Comparison of ENCODE assay signal across 16 cellular contexts in genomic region chr3:43319364-43319763, GRCh38. TPM values are rescaled to one million over a fixed set of nuclear protein-coding genes. Genes with fewer than 3 reads are reported as not detected.
DNase-seq lines count a peak whose midpoint lies in the region; ATAC-seq, FAIRE-seq and TF ChIP-seq lines count a peak whose summit lies in the region.
"Had no signal": no experiment of that assay in that cellular context is flagged by ENCODE, and none has a peak within 500 bp of the region (broad histone marks: within the 10 kb centered on the region; RNA-seq: fewer than 3 reads in every experiment).

No MANE protein-coding gene starts in this region.

- DNase-seq in activated CD8-positive, alpha-beta T cell treated with anti-CD3 and anti-CD28 coated beads for 36 hours: no peak
- DNase-seq in activated CD8-positive, alpha-beta T cell treated with anti-CD3 and anti-CD28 coated beads, Interleukin-2, amount 10 ng/mL, durations not matched to agents 7 days and 5 days: no peak
- DNase-seq in left lobe of liver (ENCODE audit: low spot score) (peak; percentile 60), kidney (no peak), HPDE6-E6E7 (ENCODE audit: extremely low spot score) (no peak)
- DNase-seq in stimulated activated effector memory CD8-positive, alpha-beta T cell treated with anti-CD3 and anti-CD28 coated beads, Interleukin-12 subunit alpha, Interleukin-12 subunit beta, amount 100 ng/mL, for 72 hours (ENCODE audit: low spot score in 2 of 2): no peak
- DNase-seq: activated B cell treated with CpG ODN at 0.5 μM for 24 hours; COR-L47; foreskin keratinocyte; NCI-H146; NCI-H510A; stimulated activated CD4-positive, alpha-beta T cell treated with anti-CD3 and anti-CD28 coated beads, Interleukin-12 subunit alpha, Interleukin-12 subunit beta, amount 100 ng/mL, for 4 hours had no signal

- H3K27me3 Mint-ChIP-seq in activated CD8-positive, alpha-beta T cell treated with anti-CD3 and anti-CD28 coated beads for 36 hours: no peaks in the 10 kb centered on the region
- no peaks in the 10 kb centered on the region for H3K27me3 Mint-ChIP-seq in activated CD8-positive, alpha-beta T cell treated with anti-CD3 and anti-CD28 coated beads, Interleukin-2, amount 10 ng/mL, durations not matched to agents 7 days and 5 days (ENCODE audit: low read depth)
- H3K27me3 Mint-ChIP-seq in activated T-helper 17 cell treated with anti-CD3 and anti-CD28 coated beads, Interleukin-2, amount 50 U/mL, for 72 hours: no peaks in the 10 kb centered on the region
- H3K27me3 Mint-ChIP-seq: activated B cell treated with CpG ODN at 0.5 μM for 24 hours had no signal

- peaks cover 89% of the 10 kb centered on the region for H3K4me1 Mint-ChIP-seq in activated CD8-positive, alpha-beta T cell treated with anti-CD3 and anti-CD28 coated beads for 36 hours (ENCODE audit: low read depth)
- H3K4me1 Mint-ChIP-seq in activated CD8-positive, alpha-beta T cell treated with anti-CD3 and anti-CD28 coated beads, Interleukin-2, amount 10 ng/mL, durations not matched to agents 7 days and 5 days (ENCODE audit: low read depth): peaks cover 31% of the 10 kb centered on the region
- H3K4me1 Mint-ChIP-seq in activated T-helper 17 cell treated with anti-CD3 and anti-CD28 coated beads, Interleukin-2, amount 50 U/mL, for 72 hours: peaks cover 40% of the 10 kb centered on the region
- peaks cover 54% of the 10 kb centered on the region for H3K4me1 Mint-ChIP-seq in stimulated activated effector memory CD8-positive, alpha-beta T cell treated with anti-CD3 and anti-CD28 coated beads, Interleukin-12 subunit alpha, Interleukin-12 subunit beta, amount 100 ng/mL, for 72 hours

- intact Hi-C loops in activated CD8-positive, alpha-beta T cell treated with anti-CD3 and anti-CD28 coated beads for 36 hours (cut with micrococcal nuclease): no loop called here
- intact Hi-C loops in kidney (cut with DNase I): no loop called here

- H3K27ac ChIP-seq in kidney (ENCODE audit: low read depth in 2 of 2, low read length in 2 of 2): peak overlapping the region in 1 of 2 donors; percentile 23
- H3K27ac ChIP-seq: ascending aorta, foreskin keratinocyte had no signal

- H3K4me3 Mint-ChIP-seq in activated CD8-positive, alpha-beta T cell treated with anti-CD3 and anti-CD28 coated beads for 36 hours: no peak overlapping the region
- no peak overlapping the region for H3K4me3 Mint-ChIP-seq in activated CD8-positive, alpha-beta T cell treated with anti-CD3 and anti-CD28 coated beads, Interleukin-2, amount 10 ng/mL, durations not matched to agents 7 days and 5 days
- no peak overlapping the region for H3K4me3 Mint-ChIP-seq in activated T-helper 17 cell treated with anti-CD3 and anti-CD28 coated beads, Interleukin-2, amount 50 U/mL, for 72 hours
- no peak overlapping the region for H3K4me3 Mint-ChIP-seq in stimulated activated effector memory CD8-positive, alpha-beta T cell treated with anti-CD3 and anti-CD28 coated beads, Interleukin-12 subunit alpha, Interleukin-12 subunit beta, amount 100 ng/mL, for 72 hours
- H3K4me3 Mint-ChIP-seq: activated B cell treated with CpG ODN at 0.5 μM for 24 hours had no signal

- FAIRE-seq in kidney (lab: Jason Lieb, UNC): no peak
- FAIRE-seq: colon had no signal

- no peaks in the 10 kb centered on the region for H3K9me3 ChIP-seq in kidney (ENCODE audit: control insufficient read depth in 1 of 2, low read length in 2 of 2)
- H3K9me3 ChIP-seq: ascending aorta had no signal

- H3K9me3 Mint-ChIP-seq in activated CD8-positive, alpha-beta T cell treated with anti-CD3 and anti-CD28 coated beads for 36 hours: no peaks in the 10 kb centered on the region
- no peaks in the 10 kb centered on the region for H3K9me3 Mint-ChIP-seq in activated CD8-positive, alpha-beta T cell treated with anti-CD3 and anti-CD28 coated beads, Interleukin-2, amount 10 ng/mL, durations not matched to agents 7 days and 5 days (ENCODE audit: insufficient read depth)
- H3K9me3 Mint-ChIP-seq in activated T-helper 17 cell treated with anti-CD3 and anti-CD28 coated beads, Interleukin-2, amount 50 U/mL, for 72 hours: no peaks in the 10 kb centered on the region
- no peaks in the 10 kb centered on the region for H3K9me3 Mint-ChIP-seq in stimulated activated effector memory CD8-positive, alpha-beta T cell treated with anti-CD3 and anti-CD28 coated beads, Interleukin-12 subunit alpha, Interleukin-12 subunit beta, amount 100 ng/mL, for 72 hours
- H3K9me3 Mint-ChIP-seq: activated B cell treated with CpG ODN at 0.5 μM for 24 hours had no signal

- H3K4me3 ChIP-seq in kidney (ENCODE audit: low read length in 2 of 2): no peak overlapping the region
- H3K4me3 ChIP-seq: ascending aorta had no signal

- H3K4me1 ChIP-seq in kidney (ENCODE audit: control insufficient read depth in 1 of 2, insufficient read depth in 1 of 2, low read depth in 1 of 2, low read length in 2 of 2): peaks cover 25 to 39% of the 10 kb centered on the region in 2 donors
- H3K4me1 ChIP-seq: ascending aorta had no signal

- POLR2A ChIA-PET in activated CD8-positive, alpha-beta T cell treated with anti-CD3 and anti-CD28 coated beads for 36 hours (lab: Charles Lee): interaction anchor here (1.5 kb wide), 1 partner anchor 22 kb away, joined by 4 read pairs; no protein-coding TSS in a partner anchor
- POLR2A ChIA-PET in activated CD8-positive, alpha-beta T cell treated with anti-CD3 and anti-CD28 coated beads, Interleukin-2, amount 10 ng/mL, durations not matched to agents 7 days and 5 days (lab: Charles Lee): no interaction called here

- H3K27ac Mint-ChIP-seq in activated CD8-positive, alpha-beta T cell treated with anti-CD3 and anti-CD28 coated beads for 36 hours: peak overlapping the region; percentile 0
- no peak overlapping the region for H3K27ac Mint-ChIP-seq in activated CD8-positive, alpha-beta T cell treated with anti-CD3 and anti-CD28 coated beads, Interleukin-2, amount 10 ng/mL, durations not matched to agents 7 days and 5 days
- peak overlapping the region; percentile 47 for H3K27ac Mint-ChIP-seq in activated T-helper 17 cell treated with anti-CD3 and anti-CD28 coated beads, Interleukin-2, amount 50 U/mL, for 72 hours
- H3K27ac Mint-ChIP-seq in stimulated activated effector memory CD8-positive, alpha-beta T cell treated with anti-CD3 and anti-CD28 coated beads, Interleukin-12 subunit alpha, Interleukin-12 subunit beta, amount 100 ng/mL, for 72 hours: peak overlapping the region; percentile 71
- H3K27ac Mint-ChIP-seq: activated B cell treated with CpG ODN at 0.5 μM for 24 hours had no signal

- CTCF ChIA-PET in activated CD8-positive, alpha-beta T cell treated with anti-CD3 and anti-CD28 coated beads for 36 hours (lab: Charles Lee): interaction anchor here (0.7 kb wide), 1 partner anchor 8 kb away, joined by 3 read pairs; no protein-coding TSS in a partner anchor
- CTCF ChIA-PET in activated CD8-positive, alpha-beta T cell treated with anti-CD3 and anti-CD28 coated beads, Interleukin-2, amount 10 ng/mL, durations not matched to agents 7 days and 5 days (lab: Charles Lee): interaction anchor here (0.9 to 1.4 kb wide), 3 partner anchors 16 to 158 kb away, joined by 3 to 5 read pairs (median 4); no protein-coding TSS in a partner anchor

- no peak overlapping the region for H3K9ac ChIP-seq in kidney (ENCODE audit: low read length in 2 of 2)

- no peaks in the 10 kb centered on the region for H3K36me3 ChIP-seq in kidney (ENCODE audit: control insufficient read depth in 1 of 2, insufficient read depth in 2 of 2, low read length in 2 of 2)
- H3K36me3 ChIP-seq: ascending aorta had no signal

- ATAC-seq in activated CD8-positive, alpha-beta T cell treated with anti-CD3 and anti-CD28 coated beads for 36 hours: no peak
- no peak for ATAC-seq in activated CD8-positive, alpha-beta T cell treated with anti-CD3 and anti-CD28 coated beads, Interleukin-2, amount 10 ng/mL, durations not matched to agents 7 days and 5 days
- ATAC-seq in activated T-helper 17 cell treated with anti-CD3 and anti-CD28 coated beads, Interleukin-2, amount 50 U/mL, for 72 hours (replicated peaks): no peak
- ATAC-seq in left lobe of liver (peak; percentile 63), GM21360 (IDR thresholded peaks at IDR 0.05; ENCODE audit: unreplicated experiment) (no peak)
- no peak for ATAC-seq in stimulated activated effector memory CD8-positive, alpha-beta T cell treated with anti-CD3 and anti-CD28 coated beads, Interleukin-12 subunit alpha, Interleukin-12 subunit beta, amount 100 ng/mL, for 72 hours
- ATAC-seq: foreskin keratinocyte had no signal

- TF ChIP-seq CTCF in activated CD8-positive, alpha-beta T cell treated with anti-CD3 and anti-CD28 coated beads for 36 hours (IDR thresholded peaks at IDR 0.05): no peak
- no peak for TF ChIP-seq CTCF in kidney (IDR thresholded peaks at IDR 0.05; ENCODE audit: borderline replicate concordance, extremely low read depth, insufficient read depth)

- peaks cover 36% of the 10 kb centered on the region for H3K36me3 Mint-ChIP-seq in activated CD8-positive, alpha-beta T cell treated with anti-CD3 and anti-CD28 coated beads for 36 hours (ENCODE audit: low read depth)
- peaks cover 61% of the 10 kb centered on the region for H3K36me3 Mint-ChIP-seq in activated CD8-positive, alpha-beta T cell treated with anti-CD3 and anti-CD28 coated beads, Interleukin-2, amount 10 ng/mL, durations not matched to agents 7 days and 5 days (ENCODE audit: low read depth)
- H3K36me3 Mint-ChIP-seq in activated T-helper 17 cell treated with anti-CD3 and anti-CD28 coated beads, Interleukin-2, amount 50 U/mL, for 72 hours (ENCODE audit: low read depth): peaks cover 55% of the 10 kb centered on the region
- H3K36me3 Mint-ChIP-seq in stimulated activated effector memory CD8-positive, alpha-beta T cell treated with anti-CD3 and anti-CD28 coated beads, Interleukin-12 subunit alpha, Interleukin-12 subunit beta, amount 100 ng/mL, for 72 hours: peaks cover 17% of the 10 kb centered on the region

RNA-seq across cellular contexts. Expression of gene SNRK, which starts 33.0 kb away (rescaled TPM):
- total RNA-seq in activated CD8-positive, alpha-beta T cell treated with anti-CD3 and anti-CD28 coated beads for 36 hours: 10 to 100 TPM; 28.9 to 29.2 TPM
- 10 to 100 TPM; 55.5 to 55.7 TPM for total RNA-seq in activated CD8-positive, alpha-beta T cell treated with anti-CD3 and anti-CD28 coated beads, Interleukin-2, amount 10 ng/mL, durations not matched to agents 7 days and 5 days
- total RNA-seq in activated T-helper 17 cell treated with anti-CD3 and anti-CD28 coated beads, Interleukin-2, amount 50 U/mL, for 72 hours: 10 to 100 TPM; 25.7 to 25.8 TPM
- total RNA-seq in left lobe of liver (12.4 TPM), kidney (62.3 TPM)
- polyA plus RNA-seq in kidney (ENCODE audit: insufficient read depth, low read depth, low replicate concordance): 15.6 TPM
